ENCODE assay signal across 22 cellular contexts in genomic region chr1:205769641-205770365, GRCh38. TPM values are rescaled to one million over a fixed set of nuclear protein-coding genes. Genes with fewer than 3 reads are reported as not detected.
A peak's percentile ranks its signal among the peaks of the same experiment; 100 is the strongest.
DNase-seq lines count a peak whose midpoint lies in the region; ATAC-seq, FAIRE-seq and TF ChIP-seq lines count a peak whose summit lies in the region.
"Had no signal": no experiment of that assay in that cellular context is flagged by ENCODE, and none has a peak within 500 bp of the region (broad histone marks: within the 10 kb centered on the region; RNA-seq: fewer than 3 reads in every experiment).

No MANE protein-coding gene starts in this region.

- no peak overlapping the region for H3K14ac ChIP-seq in mesenchymal stem cell (ENCODE audit: low read length in 2 of 2)

- H3K4me1 ChIP-seq in astrocyte (ENCODE audit: insufficient read depth, low read length) (no peaks in the 10 kb centered on the region), lower lobe of right lung (peaks cover 9% of the 10 kb centered on the region), vagina (peaks cover 10% of the 10 kb centered on the region), mesenchymal stem cell (ENCODE audit: control insufficient read depth, insufficient read depth, low read depth, low read length) (peaks cover 8% of the 10 kb centered on the region)

- H2BK120ac ChIP-seq in mesenchymal stem cell (ENCODE audit: low read depth, low read length), result no peak overlapping the region

- H3K4me2 ChIP-seq in astrocyte (ENCODE audit: low read length) (no peak overlapping the region), mesenchymal stem cell (ENCODE audit: low read length, poor library complexity, severe bottlenecking) (no peak overlapping the region)

- TF ChIP-seq CTCF in astrocyte (IDR thresholded peaks at IDR 0.05; ENCODE audit: insufficient read depth, low read depth, low read length) (no peak), lower lobe of right lung (IDR thresholded peaks at IDR 0.05) (no peak), vagina (IDR thresholded peaks at IDR 0.05) (no peak)

- H3K27me3 Mint-ChIP-seq in activated naive CD8-positive, alpha-beta T cell, result no peaks in the 10 kb centered on the region
- H3K27me3 Mint-ChIP-seq in activated naive CD8-positive, alpha-beta T cell treated with anti-CD3 and anti-CD28 coated beads, Interleukin-2, amount 50 U/mL, for 24 hours, result no peaks in the 10 kb centered on the region
- H3K27me3 Mint-ChIP-seq in astrocyte (ENCODE audit: low read depth, unreplicated experiment), result no peaks in the 10 kb centered on the region
- H3K27me3 Mint-ChIP-seq: activated CD4-positive, alpha-beta T cell treated with anti-CD3 and anti-CD28 coated beads, Interleukin-2, amount 10 ng/mL, durations not matched to agents 24 days and 14 days had no signal

- H3K27me3 ChIP-seq in astrocyte (ENCODE audit: insufficient read depth, low read length), result peaks cover 6% of the 10 kb centered on the region
- no peaks in the 10 kb centered on the region for H3K27me3 ChIP-seq in lower lobe of right lung (ENCODE audit: low read depth)
- no peaks in the 10 kb centered on the region for H3K27me3 ChIP-seq in vagina
- no peaks in the 10 kb centered on the region for H3K27me3 ChIP-seq in mesenchymal stem cell (ENCODE audit: control insufficient read depth in 1 of 2, insufficient read depth in 1 of 2, low read length in 2 of 2)

- H2BK5ac ChIP-seq in mesenchymal stem cell (ENCODE audit: low read depth, low read length, poor library complexity, severe bottlenecking), result no peak overlapping the region

- H3K36me3 ChIP-seq in astrocyte (ENCODE audit: insufficient read depth, low read length) (no peaks in the 10 kb centered on the region), lower lobe of right lung (peaks cover 14% of the 10 kb centered on the region), vagina (no peaks in the 10 kb centered on the region), mesenchymal stem cell (ENCODE audit: control insufficient read depth in 1 of 2, insufficient read depth in 2 of 2, low read depth in 1 of 2, low read length in 2 of 2) (peaks cover 3 to 42% of the 10 kb centered on the region in 2 experiments)

- no peaks in the 10 kb centered on the region for H3K9me3 Mint-ChIP-seq in activated naive CD8-positive, alpha-beta T cell (ENCODE audit: low read depth)
- H3K9me3 Mint-ChIP-seq in activated naive CD8-positive, alpha-beta T cell treated with anti-CD3 and anti-CD28 coated beads, Interleukin-2, amount 50 U/mL, for 24 hours, result no peaks in the 10 kb centered on the region
- H3K9me3 Mint-ChIP-seq in astrocyte (ENCODE audit: unreplicated experiment), result no peaks in the 10 kb centered on the region
- H3K9me3 Mint-ChIP-seq: activated CD4-positive, alpha-beta T cell treated with anti-CD3 and anti-CD28 coated beads, Interleukin-2, amount 10 ng/mL, durations not matched to agents 24 days and 14 days; nephron had no signal

- no peak overlapping the region for H4K91ac ChIP-seq in mesenchymal stem cell (ENCODE audit: low read length)

- no peak overlapping the region for H2BK15ac ChIP-seq in mesenchymal stem cell (ENCODE audit: low read depth, poor library complexity, severe bottlenecking)

- TF ChIP-seq POLR2A in vagina (IDR thresholded peaks at IDR 0.05), result no peak

- no peak overlapping the region for H4K8ac ChIP-seq in mesenchymal stem cell (ENCODE audit: low read length)

- H3K79me1 ChIP-seq in mesenchymal stem cell (replicated peaks; ENCODE audit: low read length, poor library complexity, severe bottlenecking), result peaks cover 6% of the 10 kb centered on the region

- 78% methylated on average over 7 of the region's 8 CpGs for WGBS in mesenchymal stem cell

- no peak overlapping the region for H3K4ac ChIP-seq in mesenchymal stem cell (ENCODE audit: low read depth in 1 of 2, low read length in 2 of 2)

- no peak overlapping the region for H3K27ac ChIP-seq in astrocyte (ENCODE audit: low read depth, low read length)
- peak overlapping the region; percentile 44 for H3K27ac ChIP-seq in lower lobe of right lung
- peak overlapping the region; percentile 17 for H3K27ac ChIP-seq in vagina
- H3K27ac ChIP-seq in mesenchymal stem cell (ENCODE audit: low read length, poor library complexity, severe bottlenecking), result no peak overlapping the region

- ATAC-seq in activated naive CD8-positive, alpha-beta T cell treated with anti-CD3 and anti-CD28 coated beads, Interleukin-2, amount 50 U/mL, for 24 hours, result no peak
- ATAC-seq in lower lobe of right lung, result no peak

- H2AK5ac ChIP-seq in mesenchymal stem cell (ENCODE audit: low read length, severe bottlenecking), result no peak overlapping the region

- DNase-seq in activated naive CD8-positive, alpha-beta T cell treated with anti-CD3 and anti-CD28 coated beads, Interleukin-2, amount 50 U/mL, for 24 hours, result no peak
- DNase-seq in astrocyte (ENCODE audit: low read depth) (no peak), lower lobe of right lung (no peak), vagina (ENCODE audit: extremely low spot score in 2 of 2) (no peak), T1000 (lab: John Stamatoyannopoulos, UW) (no peak), mesenchymal stem cell (no peak)
- DNase-seq in activated CD4-positive, alpha-beta T cell treated with anti-CD3 and anti-CD28 coated beads, Interleukin-2, amount 50 U/mL, for 4 hours, result no peak
- DNase-seq: activated CD4-positive, alpha-beta T cell treated with anti-CD3 and anti-CD28 coated beads, Interleukin-2, amount 10 ng/mL, durations not matched to agents 24 days and 14 days; activated CD8-positive, alpha-beta memory T cell treated with anti-CD3 and anti-CD28 coated beads, Interleukin-2, amount 50 U/mL, for 4 hours; activated gamma-delta T cell; C1 segment of cervical spinal cord; cerebellar nuclear complex; effector CD4-positive, alpha-beta T cell; NCI-H1105; NCI-H526; posterior cingulate gyrus; Right ventricle myocardium superior; stimulated activated CD4-positive, alpha-beta T cell treated with anti-CD3 and anti-CD28 coated beads, Interleukin-2, amount 100 ng/mL, for 24 hours had no signal

- H3K18ac ChIP-seq in mesenchymal stem cell (ENCODE audit: low read depth in 1 of 2, low read length in 2 of 2), result no peak overlapping the region

- no peaks in the 10 kb centered on the region for H4K20me1 ChIP-seq in astrocyte (ENCODE audit: insufficient read depth, low read length)

- no peak overlapping the region for H3K23ac ChIP-seq in mesenchymal stem cell (ENCODE audit: low read length in 2 of 2)

- H3K36me3 Mint-ChIP-seq in activated naive CD8-positive, alpha-beta T cell, result no peaks in the 10 kb centered on the region
- H3K36me3 Mint-ChIP-seq in activated naive CD8-positive, alpha-beta T cell treated with anti-CD3 and anti-CD28 coated beads, Interleukin-2, amount 50 U/mL, for 24 hours (ENCODE audit: low read depth), result peaks cover 27% of the 10 kb centered on the region
- H3K36me3 Mint-ChIP-seq in astrocyte (ENCODE audit: low read depth, unreplicated experiment), result peaks cover 2% of the 10 kb centered on the region

- no peak overlapping the region for H3K4me3 Mint-ChIP-seq in activated naive CD8-positive, alpha-beta T cell
- no peak overlapping the region for H3K4me3 Mint-ChIP-seq in activated naive CD8-positive, alpha-beta T cell treated with anti-CD3 and anti-CD28 coated beads, Interleukin-2, amount 50 U/mL, for 24 hours
- H3K4me3 Mint-ChIP-seq in astrocyte (ENCODE audit: unreplicated experiment), result peak overlapping the region; percentile 8
- H3K4me3 Mint-ChIP-seq: nephron had no signal

- H3K27ac Mint-ChIP-seq in activated naive CD8-positive, alpha-beta T cell, result peak overlapping the region; percentile 72
- H3K27ac Mint-ChIP-seq in activated naive CD8-positive, alpha-beta T cell treated with anti-CD3 and anti-CD28 coated beads, Interleukin-2, amount 50 U/mL, for 24 hours, result no peak overlapping the region
- H3K27ac Mint-ChIP-seq in astrocyte (ENCODE audit: unreplicated experiment), result peak overlapping the region; percentile 86
- H3K27ac Mint-ChIP-seq: nephron had no signal

- no peak overlapping the region for H2BK12ac ChIP-seq in mesenchymal stem cell (ENCODE audit: low read length in 2 of 2)

- H3K79me2 ChIP-seq in astrocyte (ENCODE audit: insufficient read depth, low read length), result no peaks in the 10 kb centered on the region

- peaks cover 49% of the 10 kb centered on the region for H3K4me1 Mint-ChIP-seq in activated naive CD8-positive, alpha-beta T cell (ENCODE audit: low read depth)
- H3K4me1 Mint-ChIP-seq in activated naive CD8-positive, alpha-beta T cell treated with anti-CD3 and anti-CD28 coated beads, Interleukin-2, amount 50 U/mL, for 24 hours, result peaks cover 49% of the 10 kb centered on the region
- peaks cover 14% of the 10 kb centered on the region for H3K4me1 Mint-ChIP-seq in astrocyte (ENCODE audit: low read depth, unreplicated experiment)

- FAIRE-seq in astrocyte (lab: Jason Lieb, UNC), result no peak
- FAIRE-seq: islet of Langerhans had no signal

- H3K9me3 ChIP-seq in astrocyte (ENCODE audit: insufficient read depth, low read depth, low read length), result no peaks in the 10 kb centered on the region
- H3K9me3 ChIP-seq in lower lobe of right lung, result no peaks in the 10 kb centered on the region
- H3K9me3 ChIP-seq in vagina, result no peaks in the 10 kb centered on the region
- no peaks in the 10 kb centered on the region for H3K9me3 ChIP-seq in mesenchymal stem cell (ENCODE audit: control insufficient read depth, low read length)

- intact Hi-C loops in lower lobe of right lung (cut with DNase I) (no loop called here), vagina (cut with DNase I) (no loop called here)

- H3K9ac ChIP-seq in astrocyte (ENCODE audit: low read length), result no peak overlapping the region
- no peak overlapping the region for H3K9ac ChIP-seq in mesenchymal stem cell (ENCODE audit: low read length)

- H3K4me3 ChIP-seq in astrocyte (ENCODE audit: insufficient read depth, low read depth, low read length), result no peak overlapping the region
- no peak overlapping the region for H3K4me3 ChIP-seq in lower lobe of right lung
- no peak overlapping the region for H3K4me3 ChIP-seq in vagina
- no peak overlapping the region for H3K4me3 ChIP-seq in mesenchymal stem cell (ENCODE audit: insufficient read depth in 1 of 2, low read depth in 1 of 2, low read length in 2 of 2)
- H3K4me3 ChIP-seq: lung had no signal

- H2AFZ ChIP-seq in astrocyte (ENCODE audit: low read depth, low read length) (no peak overlapping the region), mesenchymal stem cell (ENCODE audit: low read depth, low read length) (no peak overlapping the region)

RNA-seq across cellular contexts. Expression of gene RAB29, which starts 5.5 kb away (rescaled TPM):
- total RNA-seq in astrocyte (11.0 and 13.3 TPM in 2 replicates), lower lobe of right lung (23.9 TPM), vagina (7.9 TPM)
- 28.0 TPM for polyA plus RNA-seq in mesenchymal stem cell (2013, experiment 1 of 2)
- polyA plus RNA-seq in mesenchymal stem cell (2013, experiment 2 of 2), result 29.2 TPM

RNA-seq across cellular contexts. Expression of gene NUCKS1, which starts 19.8 kb away (rescaled TPM):
- total RNA-seq in astrocyte (156 and 169 TPM in 2 replicates), lower lobe of right lung (111 TPM), vagina (57.2 TPM)
- polyA plus RNA-seq in mesenchymal stem cell (2013, experiment 1 of 2), result 114 TPM
- 122 TPM for polyA plus RNA-seq in mesenchymal stem cell (2013, experiment 2 of 2)

RNA-seq across cellular contexts. Expression of gene SLC41A1, which starts 43.2 kb away (rescaled TPM):
- total RNA-seq in astrocyte, result 22.4 and 23.3 TPM in 2 replicates
- total RNA-seq in lower lobe of right lung, result 29.3 TPM
- total RNA-seq in vagina, result 17.7 TPM
- 22.0 TPM for polyA plus RNA-seq in mesenchymal stem cell (2013, experiment 1 of 2)
- polyA plus RNA-seq in mesenchymal stem cell (2013, experiment 2 of 2), result 21.4 TPM

Comparison
In these comparisons a context has a peak if more than half of its experiments do, and no peak if none do; other contexts are left out.
1. H3K27ac ChIP-seq: peak in lower lobe of right lung (single experiment) and vagina (single experiment); none in astrocyte (single experiment) and mesenchymal stem cell (single experiment).